ENCODE assay signal across 21 cellular contexts in the genomic region with DNA sequence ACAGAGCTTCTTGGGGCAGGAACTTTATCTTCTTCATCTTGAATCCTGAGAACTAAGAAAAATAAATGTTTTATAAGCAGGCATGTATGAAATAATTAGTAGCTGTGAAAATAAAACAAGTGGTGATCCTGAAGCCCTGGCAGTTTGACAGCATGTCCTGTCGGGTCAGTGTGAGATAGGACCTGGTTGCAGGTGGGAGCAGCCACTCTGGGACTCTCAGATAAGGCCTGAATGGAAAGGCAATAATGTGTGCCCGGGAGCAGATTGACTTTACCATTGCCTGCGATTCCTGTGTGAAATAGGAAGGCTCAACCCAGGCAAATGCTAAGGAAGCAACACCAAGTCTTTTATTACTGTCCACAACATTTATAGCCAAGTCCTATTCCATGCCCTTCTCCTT.
"Had no signal": no experiment of that assay in that cellular context is flagged by ENCODE, and none has a peak within 500 bp of the region (broad histone marks: within the 10 kb centered on the region; RNA-seq: fewer than 3 reads in every experiment).

No MANE protein-coding gene starts in this region.

- H3K27me3 ChIP-seq: neural progenitor cell, transverse colon had no signal

- H2AFZ ChIP-seq: neural progenitor cell had no signal

- ATAC-seq: activated CD4-positive, CD25-positive, alpha-beta regulatory T cell treated with anti-CD3 and anti-CD28 coated beads, Interleukin-2, amount 50 U/mL, for 24 hours; activated T-cell treated with anti-CD3 and anti-CD28 coated beads, Interleukin-2, amount 50 U/mL, for 72 hours; esophagus mucosa; T-helper 17 cell had no signal

- H3K9ac ChIP-seq: neural progenitor cell had no signal

- H3K4me2 ChIP-seq: neural progenitor cell had no signal

- H3K27ac ChIP-seq: neural progenitor cell, SK-N-MC, transverse colon had no signal

- H3K27me3 Mint-ChIP-seq: activated CD4-positive, alpha-beta T cell treated with anti-CD3 and anti-CD28 coated beads, Interleukin-2, amount 10 ng/mL, durations not matched to agents 24 days and 14 days; T-helper 17 cell had no signal

- H3K4me3 Mint-ChIP-seq: activated CD4-positive, alpha-beta memory T cell treated with anti-CD3 and anti-CD28 coated beads, Interleukin-2, amount 10 ng/mL, durations not matched to agents 7 days and 5 days; activated CD4-positive, alpha-beta T cell treated with anti-CD3 and anti-CD28 coated beads, Interleukin-2, amount 10 ng/mL, durations not matched to agents 24 days and 14 days; activated naive CD4-positive, alpha-beta T cell treated with anti-CD3 and anti-CD28 coated beads, Interleukin-2, amount 10 ng/mL, durations not matched to agents 7 days and 5 days; activated T-cell treated with anti-CD3 and anti-CD28 coated beads, Interleukin-2, amount 50 U/mL, for 72 hours; dendritic cell treated with granulocyte-macrophage colony-stimulating factor and Interleukin-4, amounts not matched to agents 40 ng/mL and 50 ng/mL, for 4 days; neural progenitor cell; stimulated activated naive CD8-positive, alpha-beta T cell treated with anti-CD3 and anti-CD28 coated beads, Interleukin-15, Interleukin-2, amounts not matched to agents 100 ng/mL and 50 ng/mL, for 24 hours; T-helper 17 cell had no signal

- DNase-seq: activated CD4-positive, alpha-beta memory T cell treated with anti-CD3 and anti-CD28 coated beads, Interleukin-2, amount 10 ng/mL, durations not matched to agents 7 days and 5 days; activated CD4-positive, alpha-beta T cell treated with anti-CD3 and anti-CD28 coated beads, Interleukin-2, amount 10 ng/mL, durations not matched to agents 24 days and 14 days; activated effector memory CD4-positive, alpha-beta T cell treated with anti-CD3 and anti-CD28 coated beads, Interleukin-2, amount 50 U/mL, for 16 hours; activated naive CD4-positive, alpha-beta T cell treated with anti-CD3 and anti-CD28 coated beads, Interleukin-2, amount 10 ng/mL, durations not matched to agents 7 days and 5 days; activated T-cell treated with anti-CD3 and anti-CD28 coated beads, Interleukin-2, amount 50 U/mL, for 72 hours; amygdala; caudate nucleus; effector CD4-positive, alpha-beta T cell; foreskin melanocyte; stimulated activated CD4-positive, alpha-beta T cell treated with anti-CD3 and anti-CD28 coated beads, Interleukin-12 subunit alpha, Interleukin-12 subunit beta, amount 100 ng/mL, for 4 hours; stimulated activated CD4-positive, alpha-beta T cell treated with anti-CD3 and anti-CD28 coated beads, Interleukin-4, amount 100 ng/mL, for 4 hours; SW 1271; T-helper 17 cell; transverse colon had no signal

- H3K27ac Mint-ChIP-seq: activated CD4-positive, alpha-beta memory T cell treated with anti-CD3 and anti-CD28 coated beads, Interleukin-2, amount 10 ng/mL, durations not matched to agents 7 days and 5 days; activated CD4-positive, alpha-beta T cell treated with anti-CD3 and anti-CD28 coated beads, Interleukin-2, amount 10 ng/mL, durations not matched to agents 24 days and 14 days; activated naive CD4-positive, alpha-beta T cell treated with anti-CD3 and anti-CD28 coated beads, Interleukin-2, amount 10 ng/mL, durations not matched to agents 7 days and 5 days; activated T-cell treated with anti-CD3 and anti-CD28 coated beads, Interleukin-2, amount 50 U/mL, for 72 hours; dendritic cell treated with granulocyte-macrophage colony-stimulating factor and Interleukin-4, amounts not matched to agents 40 ng/mL and 50 ng/mL, for 4 days; neural progenitor cell; stimulated activated naive CD8-positive, alpha-beta T cell treated with anti-CD3 and anti-CD28 coated beads, Interleukin-15, Interleukin-2, amounts not matched to agents 100 ng/mL and 50 ng/mL, for 24 hours; T-helper 17 cell had no signal

- H3K36me3 Mint-ChIP-seq: activated naive CD4-positive, alpha-beta T cell treated with anti-CD3 and anti-CD28 coated beads, Interleukin-2, amount 10 ng/mL, durations not matched to agents 7 days and 5 days; neural progenitor cell had no signal

- H3K36me3 ChIP-seq: neural progenitor cell, prostate gland, transverse colon had no signal

- H3K4me1 ChIP-seq: neural progenitor cell, prostate gland had no signal

- H3K9me3 ChIP-seq: prostate gland, transverse colon had no signal

- H3K4me3 ChIP-seq: neural progenitor cell, prostate gland, SK-N-MC, transverse colon had no signal

- H3K9me3 Mint-ChIP-seq: activated CD4-positive, alpha-beta T cell treated with anti-CD3 and anti-CD28 coated beads, Interleukin-2, amount 10 ng/mL, durations not matched to agents 24 days and 14 days had no signal
